Comparison of ENCODE assay signal across 20 cellular contexts in genomic region chrX:115896362-115896761, GRCh38.
DNase-seq lines count a peak whose midpoint lies in the region; ATAC-seq and TF ChIP-seq lines count a peak whose summit lies in the region.
"Had no signal": no experiment of that assay in that cellular context is flagged by ENCODE, and none has a peak within 500 bp of the region (broad histone marks: within the 10 kb centered on the region; RNA-seq: fewer than 3 reads in every experiment).

No MANE protein-coding gene starts in this region.

- WGBS in lung, 2 donors: 79 to 92% methylated on average over 2 to 5 of the region's 5 CpGs

- H3K36me3 Mint-ChIP-seq in type B pancreatic cell: peaks cover 28% of the 10 kb centered on the region
- H3K36me3 Mint-ChIP-seq: CD8-positive, alpha-beta T cell had no signal

- ATAC-seq in lung (ENCODE audit: insufficient read depth, low FRiP score): no peak
- ATAC-seq: A549; CD8-positive, alpha-beta T cell; GM12878 had no signal

- no peak overlapping the region for H3K4me2 ChIP-seq in OCI-LY1 (ENCODE audit: low read length)
- H3K4me2 ChIP-seq: A549; BLaER1 treated with 17β-estradiol and CSF1 and Interleukin-3, amounts not matched to agents 10 nM and 100 nM had no signal

- no peaks in the 10 kb centered on the region for H3F3A ChIP-seq in OCI-LY1 (ENCODE audit: insufficient read depth, low read length)

- no peaks in the 10 kb centered on the region for H3K79me2 ChIP-seq in OCI-LY1 (ENCODE audit: insufficient read depth, low read length)

- no peaks in the 10 kb centered on the region for H3K27me3 Mint-ChIP-seq in type B pancreatic cell
- H3K27me3 Mint-ChIP-seq: B cell; CD4-positive, alpha-beta T cell had no signal

- H3K4me3 ChIP-seq in H7 (ENCODE audit: insufficient read depth, low read depth, low read length) (no peak overlapping the region), OCI-LY1 (ENCODE audit: low read depth, low read length, poor library complexity, severe bottlenecking) (no peak overlapping the region), lung (no peak overlapping the region)
- H3K4me3 ChIP-seq: A549; BLaER1 treated with 17β-estradiol and CSF1 and Interleukin-3, amounts not matched to agents 10 nM and 100 nM; GM12878 had no signal

- TF ChIP-seq CTCF in OCI-LY1 (IDR thresholded peaks at IDR 0.05; ENCODE audit: low read length) (no peak), lung (IDR thresholded peaks at IDR 0.05; ENCODE audit: control extremely low read depth, extremely low read depth) (no peak), type B pancreatic cell (conservative IDR thresholded peaks at IDR 0.05) (no peak), GM10248 (IDR thresholded peaks at IDR 0.05; ENCODE audit: control extremely low read depth, extremely low read depth, low read depth, missing control alignments) (no peak)

- H3K4me1 ChIP-seq in OCI-LY1 (ENCODE audit: insufficient read depth, low read length, severe bottlenecking): peaks cover 68% of the 10 kb centered on the region
- H3K4me1 ChIP-seq in lung (ENCODE audit: control insufficient read depth in 2 of 2, insufficient read depth in 2 of 2, low read length in 2 of 2): peaks cover 0 to 6% of the 10 kb centered on the region in 2 donors
- H3K4me1 ChIP-seq: A549, Caco-2 had no signal

- DNase-seq in H7 (peak; percentile 10), lung (ENCODE audit: low spot score) (peak; percentile 22), type B pancreatic cell (ENCODE audit: extremely low spot score, unreplicated experiment) (peak; percentile 36), GM10248 (ENCODE audit: extremely low spot score) (no peak)
- DNase-seq in activated CD4-positive, alpha-beta T cell treated with anti-CD3 and anti-CD28 coated beads, Interleukin-2, amount 50 U/mL, for 48 hours: no peak
- DNase-seq in central memory CD4-positive, alpha-beta T cell: no peak
- DNase-seq: AML-193; Caco-2; Calu3; CD4-positive, alpha-beta T cell; CD8-positive, alpha-beta T cell; DMS79 treated with DMSO at 0.1 percent for 48 hours; GF-D8 had no signal

- H3K9me2 ChIP-seq in OCI-LY1 (ENCODE audit: low read depth, low read length): no peaks in the 10 kb centered on the region

- CTCF ChIA-PET in GM10248 (lab: Yijun Ruan, JAX): no interaction called here

- H3K27me3 ChIP-seq in H7 (ENCODE audit: control insufficient read depth, insufficient read depth, low read length): no peaks in the 10 kb centered on the region
- H3K27me3 ChIP-seq in OCI-LY1 (ENCODE audit: insufficient read depth, low read length): no peaks in the 10 kb centered on the region
- no peaks in the 10 kb centered on the region for H3K27me3 ChIP-seq in lung (ENCODE audit: control insufficient read depth, insufficient read depth)

- POLR2A ChIA-PET in GM10248 (lab: Yijun Ruan, JAX): no interaction called here

- H3K36me3 ChIP-seq in H7 (replicated peaks; ENCODE audit: control insufficient read depth, insufficient read depth, low read length) (no peaks in the 10 kb centered on the region; the same call in none of the 2 replicates), OCI-LY1 (ENCODE audit: insufficient read depth, low read length) (no peaks in the 10 kb centered on the region), lung (ENCODE audit: control insufficient read depth in 2 of 2, insufficient read depth in 2 of 2, low read length in 2 of 2) (no peaks in the 10 kb centered on the region)
- H3K36me3 ChIP-seq: BLaER1 treated with 17β-estradiol and CSF1 and Interleukin-3, amounts not matched to agents 10 nM and 100 nM had no signal

- peaks cover 7% of the 10 kb centered on the region for H3K9me3 Mint-ChIP-seq in type B pancreatic cell
- H3K9me3 Mint-ChIP-seq: CD4-positive, alpha-beta T cell; CD8-positive, alpha-beta T cell had no signal

- H3K27ac ChIP-seq in OCI-LY1 (ENCODE audit: low read depth, low read length, poor library complexity, severe bottlenecking) (peak overlapping the region; percentile 74), lung (ENCODE audit: low read depth in 1 of 2, low read length in 1 of 2) (no peak overlapping the region)
- H3K27ac ChIP-seq: 22Rv1; A549; BLaER1 treated with 17β-estradiol and CSF1 and Interleukin-3, amounts not matched to agents 10 nM and 100 nM; C4-2B had no signal

- H3K9me3 ChIP-seq in OCI-LY1 (ENCODE audit: low read length) (no peaks in the 10 kb centered on the region), lung (ENCODE audit: control insufficient read depth in 2 of 2, insufficient read depth in 1 of 2, low read length in 1 of 2) (peaks cover 0 to 6% of the 10 kb centered on the region in 2 donors)
- H3K9me3 ChIP-seq: Caco-2 had no signal

- no peak overlapping the region for H3K4me3 Mint-ChIP-seq in type B pancreatic cell
- H3K4me3 Mint-ChIP-seq: B cell; CD4-positive, alpha-beta T cell; CD8-positive, alpha-beta T cell had no signal

- no peak overlapping the region; the same call in 1 of the 2 replicates for H3K9ac ChIP-seq in OCI-LY1 (ENCODE audit: low read length)
- H3K9ac ChIP-seq: BLaER1 treated with 17β-estradiol and CSF1 and Interleukin-3, amounts not matched to agents 10 nM and 100 nM had no signal

- H3K4me1 Mint-ChIP-seq in type B pancreatic cell (ENCODE audit: unreplicated experiment): no peaks in the 10 kb centered on the region

- H3K27ac Mint-ChIP-seq in type B pancreatic cell: no peak overlapping the region
- H3K27ac Mint-ChIP-seq: B cell; CD4-positive, alpha-beta T cell; CD8-positive, alpha-beta T cell had no signal

- no peak overlapping the region for H2AFZ ChIP-seq in OCI-LY1 (ENCODE audit: low read length)

- no peaks in the 10 kb centered on the region for H4K20me1 ChIP-seq in OCI-LY1 (ENCODE audit: insufficient read depth, low read length)
- H4K20me1 ChIP-seq: BLaER1 treated with 17β-estradiol and CSF1 and Interleukin-3, amounts not matched to agents 10 nM and 100 nM had no signal

Comparison
In these comparisons a context has a peak if more than half of its experiments do, and no peak if none do; other contexts are left out.
1. DNase-seq: peak in H7 (single experiment), lung (single experiment) and type B pancreatic cell (single experiment); none in GM10248 (single experiment), activated CD4-positive, alpha-beta T cell treated with anti-CD3 and anti-CD28 coated beads, Interleukin-2, amount 50 U/mL, for 48 hours (0 of 2) and central memory CD4-positive, alpha-beta T cell (single experiment).